ENCODE assay signal across 25 cellular contexts in genomic region chr4:12439633-12440305, GRCh38.
DNase-seq lines count a peak whose midpoint lies in the region; ATAC-seq, FAIRE-seq and TF ChIP-seq lines count a peak whose summit lies in the region.
"Had no signal": no experiment of that assay in that cellular context is flagged by ENCODE, and none has a peak within 500 bp of the region (broad histone marks: within the 10 kb centered on the region; RNA-seq: fewer than 3 reads in every experiment).

No MANE protein-coding gene starts in this region.

- H4K20me1 ChIP-seq in endothelial cell of umbilical vein (replicated peaks; ENCODE audit: control insufficient read depth, extremely low read depth, insufficient read depth, low read length), result no peaks in the 10 kb centered on the region

- H3K27ac ChIP-seq in SJSA1, result peak overlapping the region; percentile 4; the same call in 1 of the 2 replicates
- peak overlapping the region; percentile 38 for H3K27ac ChIP-seq in endothelial cell of umbilical vein (ENCODE audit: insufficient read depth, low read depth, low read length)
- H3K27ac ChIP-seq: C4-2B, PC-9 had no signal

- no TSS peak for BruUV-seq in endothelial cell of umbilical vein (replicated peaks; lab: Mats Ljungman, UMichigan)

- no peaks in the 10 kb centered on the region for H3K9me1 ChIP-seq in endothelial cell of umbilical vein (replicated peaks; ENCODE audit: control insufficient read depth, extremely low read depth, insufficient read depth, low read length)

- H3K27me3 ChIP-seq in SJSA1 (replicated peaks), result no peaks in the 10 kb centered on the region
- H3K27me3 ChIP-seq in endothelial cell of umbilical vein (ENCODE audit: control insufficient read depth in 2 of 2, insufficient read depth in 2 of 2, low read length in 2 of 2), result no peaks in the 10 kb centered on the region

- H3K27me3 Mint-ChIP-seq in activated T-helper 17 cell treated with anti-CD3 and anti-CD28 coated beads, Interleukin-2, amount 50 U/mL, for 72 hours, result no peaks in the 10 kb centered on the region

- ATAC-seq in GM19351 (IDR thresholded peaks at IDR 0.05; ENCODE audit: unreplicated experiment), result no peak
- ATAC-seq in HG03565 (IDR thresholded peaks at IDR 0.05; ENCODE audit: unreplicated experiment), result no peak
- no peak for ATAC-seq in activated T-helper 17 cell treated with anti-CD3 and anti-CD28 coated beads, Interleukin-2, amount 50 U/mL, for 72 hours (replicated peaks)
- ATAC-seq in HG02759 (IDR thresholded peaks at IDR 0.05; ENCODE audit: unreplicated experiment), result no peak
- ATAC-seq: HepG2, K562 had no signal

- no peaks in the 10 kb centered on the region for H3K4me1 Mint-ChIP-seq in activated T-helper 17 cell treated with anti-CD3 and anti-CD28 coated beads, Interleukin-2, amount 50 U/mL, for 72 hours

- H3K36me3 ChIP-seq in SJSA1 (peaks cover 36% of the 10 kb centered on the region), endothelial cell of umbilical vein (ENCODE audit: control insufficient read depth in 2 of 2, extremely low read depth in 1 of 2, insufficient read depth in 2 of 2, low read length in 2 of 2) (no peaks in the 10 kb centered on the region)

- DNase-seq in HPDE6-E6E7 (ENCODE audit: extremely low spot score) (peak; percentile 15), SJSA1 (ENCODE audit: low read depth in 1 of 2, low spot score in 2 of 2) (peak in 1 of 2 experiments; percentile 24), endothelial cell of umbilical vein (ENCODE audit: low read depth, low spot score) (peak; percentile 80), glomerular endothelial cell (ENCODE audit: extremely low read depth, low read depth, low spot score) (peak; percentile 47)
- DNase-seq: EL, GF-D8, MM.1S, NCI-H1048, NCI-H1417 treated with DMSO at 0.1 percent for 48 hours, NCI-H187 treated with DMSO at 0.1 percent for 48 hours, NCI-H2107, NCI-H2227 treated with DMSO at 0.1 percent for 48 hours, NCI-H510A, NCI-H748 treated with DMSO at 0.1 percent for 48 hours, PC-9, RPMI8226, SIG-M5 had no signal

- H3K4me3 Mint-ChIP-seq in activated T-helper 17 cell treated with anti-CD3 and anti-CD28 coated beads, Interleukin-2, amount 50 U/mL, for 72 hours, result no peak overlapping the region

- dilution Hi-C loops in endothelial cell of umbilical vein (cut with MboI; ENCODE audit: extremely low pct_ligation_motif_present, low sequenced_read_pairs), result no loop called here

- no peak overlapping the region for H3K9ac ChIP-seq in endothelial cell of umbilical vein (replicated peaks; ENCODE audit: extremely low read depth, insufficient read depth, low read length)

- POLR2A ChIA-PET in endothelial cell of umbilical vein (lab: Charles Lee), result no interaction called here

- H3K4me2 ChIP-seq in endothelial cell of umbilical vein (ENCODE audit: insufficient read depth, low read length), result peak overlapping the region; percentile 35
- H3K4me2 ChIP-seq: PC-9 had no signal

- no peaks in the 10 kb centered on the region for H3K79me2 ChIP-seq in endothelial cell of umbilical vein (ENCODE audit: control insufficient read depth, insufficient read depth, low read length)

- intact Hi-C loops in endothelial cell of umbilical vein (cut with micrococcal nuclease), result no loop called here

- CTCF ChIA-PET in endothelial cell of umbilical vein (lab: Charles Lee), result no interaction called here

- H3K4me1 ChIP-seq in SJSA1 (replicated peaks) (peaks cover 13% of the 10 kb centered on the region), endothelial cell of umbilical vein (ENCODE audit: control insufficient read depth, extremely low read depth, insufficient read depth, low read length) (peaks cover 5% of the 10 kb centered on the region)

- no peak for TF ChIP-seq POLR2A in endothelial cell of umbilical vein (IDR thresholded peaks at IDR 0.05; ENCODE audit: low read depth, low read length)

- no peak for TF ChIP-seq CTCF in endothelial cell of umbilical vein (IDR thresholded peaks at IDR 0.05; ENCODE audit: extremely low read depth in 1 of 2, insufficient read depth in 1 of 2, low read depth in 1 of 2, low read length in 2 of 2)

- no peak overlapping the region for H3K4me3 ChIP-seq in SJSA1
- no peak overlapping the region for H3K4me3 ChIP-seq in endothelial cell of umbilical vein (replicated peaks in 1 of 3; ENCODE audit: insufficient read depth in 1 of 3, low read depth in 1 of 3, low read length in 3 of 3)
- H3K4me3 ChIP-seq: K562, PC-9 had no signal

- H3K27ac Mint-ChIP-seq in activated T-helper 17 cell treated with anti-CD3 and anti-CD28 coated beads, Interleukin-2, amount 50 U/mL, for 72 hours, result no peak overlapping the region

- peak; percentile 80 for FAIRE-seq in endothelial cell of umbilical vein (lab: Jason Lieb, UNC)
- FAIRE-seq: A204.1, HepG2, K562 had no signal

- H3K9me3 ChIP-seq in SJSA1 (replicated peaks) (peaks cover 2% of the 10 kb centered on the region; the same call in 1 of the 2 replicates), endothelial cell of umbilical vein (replicated peaks; ENCODE audit: control insufficient read depth, insufficient read depth, low read length) (no peaks in the 10 kb centered on the region)

- H3K36me3 Mint-ChIP-seq in activated T-helper 17 cell treated with anti-CD3 and anti-CD28 coated beads, Interleukin-2, amount 50 U/mL, for 72 hours (ENCODE audit: low read depth), result no peaks in the 10 kb centered on the region

- H3K9me3 Mint-ChIP-seq in activated T-helper 17 cell treated with anti-CD3 and anti-CD28 coated beads, Interleukin-2, amount 50 U/mL, for 72 hours, result peaks cover 4% of the 10 kb centered on the region

- peak overlapping the region; percentile 17 for H2AFZ ChIP-seq in endothelial cell of umbilical vein (ENCODE audit: low read depth, low read length)
- H2AFZ ChIP-seq: PC-9 had no signal

TF ChIP-seq in endothelial cell of umbilical vein, 7 proteins besides CTCF, POLR2A, EP300 and RAD21:
- peak; percentile 61 for TF ChIP-seq FOS (IDR thresholded peaks at IDR 0.05; ENCODE audit: borderline replicate concordance, insufficient read depth, low read length)
- TF ChIP-seq POLR2AphosphoS5 (IDR thresholded peaks at IDR 0.05; ENCODE audit: insufficient read depth, low read depth, low read length), result peak; percentile 23
- no peak for TF ChIP-seq MAX (IDR thresholded peaks at IDR 0.05; ENCODE audit: insufficient read depth, insufficient read length)
- no peak for TF ChIP-seq GATA2 (IDR thresholded peaks at IDR 0.05; ENCODE audit: insufficient read depth, insufficient read length, low read depth, low read length)
- TF ChIP-seq EZH2 (IDR thresholded peaks at IDR 0.05; ENCODE audit: borderline replicate concordance, low read depth, low read length, severe bottlenecking), result no peak
- TF ChIP-seq MYC (IDR thresholded peaks at IDR 0.05; ENCODE audit: low read depth, low read length), result no peak
- peak; percentile 70 for TF ChIP-seq JUN (IDR thresholded peaks at IDR 0.05; ENCODE audit: borderline replicate concordance, insufficient read depth, insufficient read length, low read depth)
